9 cellular contexts compared by ENCODE assay signal in the genomic region with DNA sequence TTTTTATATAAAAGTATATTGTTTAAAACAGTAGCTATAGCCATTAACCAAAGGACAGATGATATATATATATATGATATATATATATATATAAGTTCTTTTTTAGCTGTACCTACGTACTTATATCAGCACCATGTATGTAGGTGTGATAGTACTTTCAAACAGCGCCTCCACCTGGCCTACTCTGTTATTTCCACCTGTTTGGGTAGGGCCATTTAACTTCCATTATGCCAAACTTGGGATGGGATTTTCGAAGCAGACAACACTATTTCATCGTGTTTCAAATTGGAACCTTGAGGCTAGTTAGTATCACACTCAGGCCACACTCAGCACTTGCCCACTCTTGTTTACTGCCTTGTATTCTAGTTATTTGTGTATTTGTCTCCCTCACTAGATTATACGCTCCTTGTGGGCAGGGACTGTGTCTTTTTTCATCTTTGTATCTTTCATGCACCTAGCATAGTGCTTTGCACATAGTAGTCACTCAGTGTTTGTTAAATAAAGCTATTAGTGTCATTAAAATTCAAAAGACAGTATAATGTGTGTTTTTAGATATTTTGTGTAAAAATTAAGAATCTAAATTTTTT. TPM values are rescaled to one million over a fixed set of nuclear protein-coding genes. Genes with fewer than 3 reads are reported as not detected.
DNase-seq lines count a peak whose midpoint lies in the region; ATAC-seq and TF ChIP-seq lines count a peak whose summit lies in the region.
"Had no signal": no experiment of that assay in that cellular context is flagged by ENCODE, and none has a peak within 500 bp of the region (broad histone marks: within the 10 kb centered on the region; RNA-seq: fewer than 3 reads in every experiment).

No MANE protein-coding gene starts in this region.

- CTCF ChIA-PET in CD8-positive, alpha-beta T cell (lab: Charles Lee), result no interaction called here
- CTCF ChIA-PET in activated CD8-positive, alpha-beta T cell treated with anti-CD3 and anti-CD28 coated beads for 36 hours (lab: Charles Lee), result interaction anchor here (0.8 to 2.1 kb wide), 6 partner anchors 9 to 166 kb away, joined by 3 to 7 read pairs (median 4); a partner anchor contains a TSS

- H3K4me1 ChIP-seq in CD8-positive, alpha-beta T cell (ENCODE audit: insufficient read depth, low read length), result no peaks in the 10 kb centered on the region
- no peaks in the 10 kb centered on the region for H3K4me1 ChIP-seq in tibial nerve

- no peak overlapping the region for H3K4me3 ChIP-seq in CD8-positive, alpha-beta T cell (ENCODE audit: low read depth, low read length)
- H3K4me3 ChIP-seq in tibial nerve, result no peak overlapping the region

- no peaks in the 10 kb centered on the region for H3K4me1 Mint-ChIP-seq in CD8-positive, alpha-beta T cell (ENCODE audit: low read depth)
- H3K4me1 Mint-ChIP-seq in activated CD8-positive, alpha-beta T cell treated with anti-CD3 and anti-CD28 coated beads for 36 hours (ENCODE audit: low read depth), result no peaks in the 10 kb centered on the region

- POLR2A ChIA-PET in CD8-positive, alpha-beta T cell (lab: Charles Lee), result interaction anchor here (1.0 kb wide), 1 partner anchor 12 kb away, joined by 4 read pairs; a partner anchor contains a TSS
- POLR2A ChIA-PET in activated CD8-positive, alpha-beta T cell treated with anti-CD3 and anti-CD28 coated beads for 36 hours (lab: Charles Lee), result interaction anchor here (2.0 kb wide), 1 partner anchor 11 kb away, joined by 5 read pairs; no protein-coding TSS in a partner anchor

- TF ChIP-seq POLR2A in tibial nerve (IDR thresholded peaks at IDR 0.05), result no peak

- WGBS in tibial nerve, 2 donors, result 86 to 91% methylated on average over 5 of the region's 5 CpGs

- ATAC-seq in CD8-positive, alpha-beta T cell, result peak; percentile 57
- ATAC-seq in activated CD8-positive, alpha-beta T cell treated with anti-CD3 and anti-CD28 coated beads for 36 hours, result no peak
- no peak for ATAC-seq in HG02798 (IDR thresholded peaks at IDR 0.05; ENCODE audit: poor library complexity, unreplicated experiment)
- no peak for ATAC-seq in GM18861 (IDR thresholded peaks at IDR 0.05; ENCODE audit: unreplicated experiment)
- no peak for ATAC-seq in HG03196 (IDR thresholded peaks at IDR 0.05; ENCODE audit: unreplicated experiment)
- ATAC-seq: left cardiac atrium had no signal

- DNase-seq in CD8-positive, alpha-beta T cell, result peak in 3 of 7 experiments; percentile 18 to 26 (median 23)
- DNase-seq in HT-29 (ENCODE audit: low spot score), result peak; percentile 34
- DNase-seq in activated CD8-positive, alpha-beta T cell treated with anti-CD3 and anti-CD28 coated beads for 36 hours, result peak; percentile 71
- DNase-seq in iPS-NIHi7 (ENCODE audit: extremely low spot score), result peak; percentile 37
- no peak for DNase-seq in tibial nerve (ENCODE audit: low spot score in 2 of 2)
- DNase-seq: left cardiac atrium had no signal

- peaks cover 58% of the 10 kb centered on the region for H3K36me3 Mint-ChIP-seq in CD8-positive, alpha-beta T cell
- peaks cover 19% of the 10 kb centered on the region for H3K36me3 Mint-ChIP-seq in activated CD8-positive, alpha-beta T cell treated with anti-CD3 and anti-CD28 coated beads for 36 hours (ENCODE audit: low read depth)

- no peaks in the 10 kb centered on the region for H3K9me3 Mint-ChIP-seq in CD8-positive, alpha-beta T cell
- H3K9me3 Mint-ChIP-seq in activated CD8-positive, alpha-beta T cell treated with anti-CD3 and anti-CD28 coated beads for 36 hours, result no peaks in the 10 kb centered on the region

- intact Hi-C loops in CD8-positive, alpha-beta T cell (cut with DNase I, micrococcal nuclease), result no loop called here
- intact Hi-C loops in activated CD8-positive, alpha-beta T cell treated with anti-CD3 and anti-CD28 coated beads for 36 hours (cut with micrococcal nuclease), result no loop called here

- no peak overlapping the region for H3K4me3 Mint-ChIP-seq in CD8-positive, alpha-beta T cell
- H3K4me3 Mint-ChIP-seq in activated CD8-positive, alpha-beta T cell treated with anti-CD3 and anti-CD28 coated beads for 36 hours, result no peak overlapping the region

- H3K27me3 Mint-ChIP-seq in CD8-positive, alpha-beta T cell (ENCODE audit: low read depth), result no peaks in the 10 kb centered on the region
- H3K27me3 Mint-ChIP-seq in activated CD8-positive, alpha-beta T cell treated with anti-CD3 and anti-CD28 coated beads for 36 hours, result no peaks in the 10 kb centered on the region

- no peak overlapping the region for H3K27ac Mint-ChIP-seq in CD8-positive, alpha-beta T cell
- no peak overlapping the region for H3K27ac Mint-ChIP-seq in activated CD8-positive, alpha-beta T cell treated with anti-CD3 and anti-CD28 coated beads for 36 hours

- no peaks in the 10 kb centered on the region for H3K9me3 ChIP-seq in CD8-positive, alpha-beta T cell (ENCODE audit: low read length)
- no peaks in the 10 kb centered on the region for H3K9me3 ChIP-seq in tibial nerve

- TF ChIP-seq CTCF in CD8-positive, alpha-beta T cell (IDR thresholded peaks at IDR 0.05), result peak; percentile 47
- peak; percentile 48 for TF ChIP-seq CTCF in activated CD8-positive, alpha-beta T cell treated with anti-CD3 and anti-CD28 coated beads for 36 hours (IDR thresholded peaks at IDR 0.05)
- TF ChIP-seq CTCF in tibial nerve (IDR thresholded peaks at IDR 0.05), result peak in 1 of 5 experiments; percentile 13

- H3K36me3 ChIP-seq in CD8-positive, alpha-beta T cell (ENCODE audit: insufficient read depth, low read length), result peaks cover 17% of the 10 kb centered on the region
- peaks cover 0 to 80% (median 3%) of the 10 kb centered on the region in 3 donors for H3K36me3 ChIP-seq in tibial nerve

- no peak overlapping the region for H3K27ac ChIP-seq in CD8-positive, alpha-beta T cell (ENCODE audit: low read depth, low read length)
- no peak overlapping the region for H3K27ac ChIP-seq in tibial nerve

- no peak for TF ChIP-seq EP300 in tibial nerve (IDR thresholded peaks at IDR 0.05)

- H3K27me3 ChIP-seq in CD8-positive, alpha-beta T cell (ENCODE audit: insufficient read depth, low read length), result no peaks in the 10 kb centered on the region
- no peaks in the 10 kb centered on the region for H3K27me3 ChIP-seq in tibial nerve

RNA-seq across cellular contexts. Expression of a gene that starts 11.8 kb away (rescaled TPM):
- total RNA-seq in CD8-positive, alpha-beta T cell, result 10 to 100 TPM; 73.4 to 86.0 TPM
- 78.9 and 92.0 TPM in 2 replicates for total RNA-seq in HT-29 (2014; rRNA removed; shearing (Covaris generic))
- 100 to 1,000 TPM; 137 to 142 TPM for total RNA-seq in activated CD8-positive, alpha-beta T cell treated with anti-CD3 and anti-CD28 coated beads for 36 hours
- 100 to 1,000 TPM; 188 to 245 (median 209) TPM for total RNA-seq in tibial nerve

RNA-seq across cellular contexts. Expression of a gene that starts 42.5 kb away (rescaled TPM):
- 10 to 100 TPM; 72.7 to 72.8 TPM for total RNA-seq in CD8-positive, alpha-beta T cell
- 16.9 and 18.5 TPM in 2 replicates for total RNA-seq in HT-29 (2014; rRNA removed; shearing (Covaris generic))
- 10 to 100 TPM; 24.7 to 24.9 TPM for total RNA-seq in activated CD8-positive, alpha-beta T cell treated with anti-CD3 and anti-CD28 coated beads for 36 hours
- 10 to 100 TPM; 31.2 to 38.5 (median 33.5) TPM for total RNA-seq in tibial nerve

Comparison
In these comparisons a context has a peak if more than half of its experiments do, and no peak if none do; other contexts are left out.
1. DNase-seq: peak in HT-29 (single experiment), activated CD8-positive, alpha-beta T cell treated with anti-CD3 and anti-CD28 coated beads for 36 hours (single experiment) and iPS-NIHi7 (single experiment); none in tibial nerve (0 of 2).